8 cellular contexts compared by ENCODE assay signal in genomic region chrX:54182864-54183613, GRCh38. TPM values are rescaled to one million over a fixed set of nuclear protein-coding genes. Genes with fewer than 3 reads are reported as not detected.
DNase-seq lines count a peak whose midpoint lies in the region; ATAC-seq and TF ChIP-seq lines count a peak whose summit lies in the region.

TSS of gene FAM120C (minus strand) at chrX:54183254. CDS start at chrX:54183198, 56 bp downstream.

- peak within 1 kb of the TSS; percentile 93 for H2AFZ ChIP-seq in OCI-LY3 (ENCODE audit: low read depth, low read length)

- peak within 1 kb of the TSS; percentile 88 for H3K27ac Mint-ChIP-seq in CD8-positive, alpha-beta T cell

- peak; percentile 70 for ATAC-seq in CD8-positive, alpha-beta T cell
- ATAC-seq in mucosa of descending colon, result peak; percentile 87

- CTCF ChIA-PET in CD8-positive, alpha-beta T cell (lab: Charles Lee), result interaction anchor here (0.8 to 1.4 kb wide), 3 partner anchors 10 to 139 kb away, joined by 3 read pairs; partner anchors contain the start of gene PHF8

- TF ChIP-seq CTCF in CD8-positive, alpha-beta T cell (IDR thresholded peaks at IDR 0.05), result no peak
- TF ChIP-seq CTCF in GM20000 (IDR thresholded peaks at IDR 0.05; ENCODE audit: extremely low read depth, missing control alignments) (no peak), OCI-LY3 (IDR thresholded peaks at IDR 0.05; ENCODE audit: low read depth, low read length) (no peak), epithelial cell of esophagus (IDR thresholded peaks at IDR 0.05; ENCODE audit: insufficient read depth, low read depth, low read length, missing control alignments) (no peak), mucosa of descending colon (IDR thresholded peaks at IDR 0.05) (no peak)

- peaks cover 3% of the 10 kb centered on the region for H3K36me3 ChIP-seq in CD8-positive, alpha-beta T cell (ENCODE audit: insufficient read depth, low read length)
- no peaks in the 10 kb centered on the region for H3K36me3 ChIP-seq in HUES48 (ENCODE audit: control insufficient read depth, insufficient read depth, low read length)
- peaks cover 24% of the 10 kb centered on the region for H3K36me3 ChIP-seq in OCI-LY3 (replicated peaks; ENCODE audit: low read depth, low read length)
- no peaks in the 10 kb centered on the region for H3K36me3 ChIP-seq in mucosa of descending colon (ENCODE audit: low read depth)

- peak within 1 kb of the TSS; percentile 78 for H3K4me3 Mint-ChIP-seq in CD8-positive, alpha-beta T cell

- H3K4me1 Mint-ChIP-seq in CD8-positive, alpha-beta T cell (ENCODE audit: low read depth), result peaks cover 43% of the 10 kb centered on the region

- H3K36me3 Mint-ChIP-seq in CD8-positive, alpha-beta T cell, result peaks cover 12% of the 10 kb centered on the region

- H3K9me3 ChIP-seq in CD8-positive, alpha-beta T cell (ENCODE audit: low read length), result no peaks in the 10 kb centered on the region
- H3K9me3 ChIP-seq in HUES48 (ENCODE audit: control insufficient read depth, insufficient read depth, low read length) (peaks cover 22% of the 10 kb centered on the region), OCI-LY3 (ENCODE audit: insufficient read depth, low read length) (no peaks in the 10 kb centered on the region), mucosa of descending colon (no peaks in the 10 kb centered on the region)

- intact Hi-C loops in CD8-positive, alpha-beta T cell (cut with DNase I, micrococcal nuclease), result loop anchor here (1.0 to 10.0 kb wide), 14 partner anchors 139 to 1532 kb away; partner anchors contain the start of genes GNL3L (in 2 of the 2), TSR2 (in 2 of the 2), APEX2 (in 1 of the 2) and MAGED2 (in 1 of the 2)
- intact Hi-C loops in mucosa of descending colon (cut with DNase I, micrococcal nuclease), result no loop called here

- peak within 1 kb of the TSS; percentile 91 for H3K9ac ChIP-seq in HUES48 (ENCODE audit: low read depth, low read length)
- H3K9ac ChIP-seq in OCI-LY3 (ENCODE audit: low read length), result peak within 1 kb of the TSS; percentile 98

- peaks cover 53% of the 10 kb centered on the region for H3K79me2 ChIP-seq in OCI-LY3 (ENCODE audit: low read length)

- H3K9me3 Mint-ChIP-seq in CD8-positive, alpha-beta T cell, result no peaks in the 10 kb centered on the region

- no peaks in the 10 kb centered on the region for H3K27me3 ChIP-seq in CD8-positive, alpha-beta T cell (ENCODE audit: insufficient read depth, low read length)
- H3K27me3 ChIP-seq in HUES48 (ENCODE audit: control insufficient read depth, insufficient read depth, low read length) (no peaks in the 10 kb centered on the region), OCI-LY3 (ENCODE audit: low read depth, low read length) (no peaks in the 10 kb centered on the region)

- peak within 1 kb of the TSS; percentile 75 for H3K27ac ChIP-seq in CD8-positive, alpha-beta T cell (ENCODE audit: low read depth, low read length)
- H3K27ac ChIP-seq in HUES48 (ENCODE audit: low read depth, low read length) (peak within 1 kb of the TSS; percentile 93), OCI-LY3 (ENCODE audit: low read length) (peak within 1 kb of the TSS; percentile 81)

- peaks cover 38% of the 10 kb centered on the region for H4K20me1 ChIP-seq in OCI-LY3 (ENCODE audit: insufficient read depth, low read length)

- no peaks in the 10 kb centered on the region for H3K27me3 Mint-ChIP-seq in CD8-positive, alpha-beta T cell (ENCODE audit: low read depth)

- peak; percentile 26 to 75 (median 58) for DNase-seq in CD8-positive, alpha-beta T cell
- DNase-seq in GM20000 (ENCODE audit: low spot score) (peak; percentile 86), activated T-cell treated with anti-CD3 and anti-CD28 coated beads for 24 hours (ENCODE audit: low read depth) (peak; percentile 59), epithelial cell of esophagus (ENCODE audit: low read depth) (peak; percentile 73), mucosa of descending colon (peak; percentile 62 to 78 (median 69))
- DNase-seq in stimulated activated CD8-positive, alpha-beta memory T cell treated with anti-CD3 and anti-CD28 coated beads, Interleukin-2, amount 100 ng/mL, for 48 hours (ENCODE audit: low read depth in 2 of 2), result peak; percentile 51

- POLR2A ChIA-PET in CD8-positive, alpha-beta T cell (lab: Charles Lee), result interaction anchor here (0.7 to 2.3 kb wide), 10 partner anchors 10 to 1534 kb away, joined by 3 to 21 read pairs (median 3); partner anchors contain the start of genes APEX2, MAGEH1, PHF8 and RRAGB

- peaks cover 38% of the 10 kb centered on the region for H3K4me1 ChIP-seq in CD8-positive, alpha-beta T cell (ENCODE audit: insufficient read depth, low read length)
- 0 out of 2 replicates have a peak, but pooled peaks cover 2% of the 10 kb centered on the region for H3K4me1 ChIP-seq in HUES48 (ENCODE audit: control insufficient read depth, insufficient read depth, low read length)
- peaks cover 44% of the 10 kb centered on the region for H3K4me1 ChIP-seq in OCI-LY3 (ENCODE audit: low read length)
- peaks cover 3% of the 10 kb centered on the region for H3K4me1 ChIP-seq in mucosa of descending colon (ENCODE audit: low read depth)

- peak within 1 kb of the TSS; percentile 72 for H3K4me3 ChIP-seq in CD8-positive, alpha-beta T cell (ENCODE audit: low read depth, low read length)
- H3K4me3 ChIP-seq in HUES48 (ENCODE audit: low read depth, low read length) (peak within 1 kb of the TSS; percentile 77), OCI-LY3 (ENCODE audit: low read length) (peak within 1 kb of the TSS; percentile 98), epithelial cell of esophagus (ENCODE audit: low read length) (peak within 1 kb of the TSS; percentile 55), mucosa of descending colon (peak within 1 kb of the TSS; percentile 50)

- H3K4me2 ChIP-seq in OCI-LY3 (ENCODE audit: low read length), result peak within 1 kb of the TSS; percentile 93

RNA-seq across cellular contexts. Expression of gene FAM120C, which starts in this region (rescaled TPM):
- total RNA-seq in CD8-positive, alpha-beta T cell, result 10 to 100 TPM; 10.9 to 11.1 TPM
- total RNA-seq in mucosa of descending colon, result 1 to 10 TPM; 3.7 to 9.4 (median 5.0) TPM

Comparison
In these comparisons a context has a peak if more than half of its experiments do, and no peak if none do; other contexts are left out.
1. Peak in every context shown above with its lines: DNase-seq, ATAC-seq, H3K4me3 ChIP-seq and H3K27ac ChIP-seq.
2. intact Hi-C loops: an anchor here in CD8-positive, alpha-beta T cell (1.0 to 10.0 kb wide); none called in mucosa of descending colon.